Comparison of ENCODE assay signal across 2 cellular contexts in genomic region chr4:118857760-118858159, GRCh38.
TF ChIP-seq lines count a peak whose summit lies in the region.

No MANE protein-coding gene starts in this region.

TF ChIP-seq in IMR-90, 13 proteins besides CTCF, POLR2A, EP300 and RAD21:
- peak; percentile 34; the same call in 1 of the 2 replicates for TF ChIP-seq CEBPB (IDR thresholded peaks at IDR 0.05; ENCODE audit: low read depth, low read length)
- TF ChIP-seq RFX5 (IDR thresholded peaks at IDR 0.05; ENCODE audit: low read depth, low read length), result no peak
- TF ChIP-seq MAFK (IDR thresholded peaks at IDR 0.05; ENCODE audit: low read depth, low read length), result no peak
- TF ChIP-seq, protein P1, sequence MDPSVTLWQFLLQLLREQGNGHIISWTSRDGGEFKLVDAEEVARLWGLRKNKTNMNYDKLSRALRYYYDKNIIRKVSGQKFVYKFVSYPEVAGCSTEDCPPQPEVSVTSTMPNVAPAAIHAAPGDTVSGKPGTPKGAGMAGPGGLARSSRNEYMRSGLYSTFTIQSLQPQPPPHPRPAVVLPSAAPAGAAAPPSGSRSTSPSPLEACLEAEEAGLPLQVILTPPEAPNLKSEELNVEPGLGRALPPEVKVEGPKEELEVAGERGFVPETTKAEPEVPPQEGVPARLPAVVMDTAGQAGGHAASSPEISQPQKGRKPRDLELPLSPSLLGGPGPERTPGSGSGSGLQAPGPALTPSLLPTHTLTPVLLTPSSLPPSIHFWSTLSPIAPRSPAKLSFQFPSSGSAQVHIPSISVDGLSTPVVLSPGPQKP (IDR thresholded peaks at IDR 0.05; ENCODE audit: borderline replicate concordance, low read depth, low read length), result no peak
- TF ChIP-seq SMC3 (IDR thresholded peaks at IDR 0.05; ENCODE audit: low read depth, low read length), result no peak
- no peak for TF ChIP-seq NFE2L2 (IDR thresholded peaks at IDR 0.05; ENCODE audit: low read depth, low read length)

TF ChIP-seq in K562, 482 proteins besides CTCF, POLR2A, EP300 and RAD21:
- no peak for TF ChIP-seq EGR1 (conservative IDR thresholded peaks at IDR 0.05)
- no peak for TF ChIP-seq HIVEP1 (CRISPR knock-in tag; IDR thresholded peaks at IDR 0.05)
- TF ChIP-seq FOXA3 (CRISPR knock-in tag; conservative IDR thresholded peaks at IDR 0.05 in 1 of 2, IDR thresholded peaks at IDR 0.05 in 1 of 2), result peak in 1 of 2 experiments; percentile 46; a peak in 1 of 4 replicates
